In the genomic region with DNA sequence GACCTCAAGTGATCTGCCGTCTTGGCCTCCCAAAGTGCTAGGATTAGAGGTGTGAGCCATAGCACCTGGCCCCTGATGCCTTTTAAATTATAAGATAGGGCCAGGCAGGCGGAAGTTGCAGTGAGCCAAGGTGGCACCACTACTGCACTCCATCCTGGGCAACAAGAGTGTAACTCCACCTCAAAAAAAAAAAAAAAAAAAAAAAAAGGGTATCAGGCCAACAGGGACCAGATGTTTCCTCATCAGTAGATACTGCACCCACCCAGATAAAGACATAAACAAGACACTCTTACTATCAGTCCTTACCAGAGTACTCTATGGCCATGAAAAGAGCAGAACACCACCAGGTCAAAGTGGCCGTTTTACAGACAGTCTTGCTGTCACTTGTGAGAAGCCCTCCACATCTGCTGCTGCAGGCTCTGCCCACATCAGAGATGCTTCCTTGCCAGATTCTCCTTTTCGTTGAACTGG, we compare ENCODE assay signal across 2 cellular contexts.
TF ChIP-seq lines count a peak whose summit lies in the region.

No MANE protein-coding gene starts in this region.

TF ChIP-seq in SK-N-SH, 30 proteins besides CTCF, POLR2A, EP300 and RAD21 (continued from another document):
- TF ChIP-seq, protein P1, sequence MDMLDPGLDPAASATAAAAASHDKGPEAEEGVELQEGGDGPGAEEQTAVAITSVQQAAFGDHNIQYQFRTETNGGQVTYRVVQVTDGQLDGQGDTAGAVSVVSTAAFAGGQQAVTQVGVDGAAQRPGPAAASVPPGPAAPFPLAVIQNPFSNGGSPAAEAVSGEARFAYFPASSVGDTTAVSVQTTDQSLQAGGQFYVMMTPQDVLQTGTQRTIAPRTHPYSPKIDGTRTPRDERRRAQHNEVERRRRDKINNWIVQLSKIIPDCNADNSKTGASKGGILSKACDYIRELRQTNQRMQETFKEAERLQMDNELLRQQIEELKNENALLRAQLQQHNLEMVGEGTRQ (IDR thresholded peaks at IDR 0.05; ENCODE audit: borderline replicate concordance, low read depth, low read length), result no peak

TF ChIP-seq in SK-N-SH treated with all-trans-retinoic acid at 6 μM for 48 hours, 23 proteins besides CTCF, POLR2A, EP300 and RAD21 (continued from another document):
- TF ChIP-seq, protein P2, sequence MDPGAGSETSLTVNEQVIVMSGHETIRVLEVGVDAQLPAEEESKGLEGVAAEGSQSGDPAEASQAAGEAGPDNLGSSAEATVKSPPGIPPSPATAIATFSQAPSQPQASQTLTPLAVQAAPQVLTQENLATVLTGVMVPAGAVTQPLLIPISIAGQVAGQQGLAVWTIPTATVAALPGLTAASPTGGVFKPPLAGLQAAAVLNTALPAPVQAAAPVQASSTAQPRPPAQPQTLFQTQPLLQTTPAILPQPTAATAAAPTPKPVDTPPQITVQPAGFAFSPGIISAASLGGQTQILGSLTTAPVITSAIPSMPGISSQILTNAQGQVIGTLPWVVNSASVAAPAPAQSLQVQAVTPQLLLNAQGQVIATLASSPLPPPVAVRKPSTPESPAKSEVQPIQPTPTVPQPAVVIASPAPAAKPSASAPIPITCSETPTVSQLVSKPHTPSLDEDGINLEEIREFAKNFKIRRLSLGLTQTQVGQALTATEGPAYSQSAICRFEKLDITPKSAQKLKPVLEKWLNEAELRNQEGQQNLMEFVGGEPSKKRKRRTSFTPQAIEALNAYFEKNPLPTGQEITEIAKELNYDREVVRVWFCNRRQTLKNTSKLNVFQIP (CRISPR knock-in tag; IDR thresholded peaks at IDR 0.05; ENCODE audit: borderline replicate concordance, low read depth), result no peak
- no peak for TF ChIP-seq ZNF8 (CRISPR knock-in tag; IDR thresholded peaks at IDR 0.05)
- TF ChIP-seq TOX (CRISPR knock-in tag; IDR thresholded peaks at IDR 0.05; ENCODE audit: borderline replicate concordance), result no peak
- no peak for TF ChIP-seq BACH2 (CRISPR knock-in tag; IDR thresholded peaks at IDR 0.05; ENCODE audit: borderline replicate concordance)
- TF ChIP-seq, protein P3, sequence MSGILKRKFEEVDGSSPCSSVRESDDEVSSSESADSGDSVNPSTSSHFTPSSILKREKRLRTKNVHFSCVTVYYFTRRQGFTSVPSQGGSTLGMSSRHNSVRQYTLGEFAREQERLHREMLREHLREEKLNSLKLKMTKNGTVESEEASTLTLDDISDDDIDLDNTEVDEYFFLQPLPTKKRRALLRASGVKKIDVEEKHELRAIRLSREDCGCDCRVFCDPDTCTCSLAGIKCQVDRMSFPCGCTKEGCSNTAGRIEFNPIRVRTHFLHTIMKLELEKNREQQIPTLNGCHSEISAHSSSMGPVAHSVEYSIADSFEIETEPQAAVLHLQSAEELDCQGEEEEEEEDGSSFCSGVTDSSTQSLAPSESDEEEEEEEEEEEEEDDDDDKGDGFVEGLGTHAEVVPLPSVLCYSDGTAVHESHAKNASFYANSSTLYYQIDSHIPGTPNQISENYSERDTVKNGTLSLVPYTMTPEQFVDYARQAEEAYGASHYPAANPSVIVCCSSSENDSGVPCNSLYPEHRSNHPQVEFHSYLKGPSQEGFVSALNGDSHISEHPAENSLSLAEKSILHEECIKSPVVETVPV (CRISPR knock-in tag; IDR thresholded peaks at IDR 0.05), result no peak
- TF ChIP-seq, protein P4, sequence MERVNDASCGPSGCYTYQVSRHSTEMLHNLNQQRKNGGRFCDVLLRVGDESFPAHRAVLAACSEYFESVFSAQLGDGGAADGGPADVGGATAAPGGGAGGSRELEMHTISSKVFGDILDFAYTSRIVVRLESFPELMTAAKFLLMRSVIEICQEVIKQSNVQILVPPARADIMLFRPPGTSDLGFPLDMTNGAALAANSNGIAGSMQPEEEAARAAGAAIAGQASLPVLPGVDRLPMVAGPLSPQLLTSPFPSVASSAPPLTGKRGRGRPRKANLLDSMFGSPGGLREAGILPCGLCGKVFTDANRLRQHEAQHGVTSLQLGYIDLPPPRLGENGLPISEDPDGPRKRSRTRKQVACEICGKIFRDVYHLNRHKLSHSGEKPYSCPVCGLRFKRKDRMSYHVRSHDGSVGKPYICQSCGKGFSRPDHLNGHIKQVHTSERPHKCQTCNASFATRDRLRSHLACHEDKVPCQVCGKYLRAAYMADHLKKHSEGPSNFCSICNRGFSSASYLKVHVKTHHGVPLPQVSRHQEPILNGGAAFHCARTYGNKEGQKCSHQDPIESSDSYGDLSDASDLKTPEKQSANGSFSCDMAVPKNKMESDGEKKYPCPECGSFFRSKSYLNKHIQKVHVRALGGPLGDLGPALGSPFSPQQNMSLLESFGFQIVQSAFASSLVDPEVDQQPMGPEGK (CRISPR knock-in tag; IDR thresholded peaks at IDR 0.05; ENCODE audit: borderline replicate concordance), result no peak
